1 cellular context compared by ENCODE assay signal in the genomic region with DNA sequence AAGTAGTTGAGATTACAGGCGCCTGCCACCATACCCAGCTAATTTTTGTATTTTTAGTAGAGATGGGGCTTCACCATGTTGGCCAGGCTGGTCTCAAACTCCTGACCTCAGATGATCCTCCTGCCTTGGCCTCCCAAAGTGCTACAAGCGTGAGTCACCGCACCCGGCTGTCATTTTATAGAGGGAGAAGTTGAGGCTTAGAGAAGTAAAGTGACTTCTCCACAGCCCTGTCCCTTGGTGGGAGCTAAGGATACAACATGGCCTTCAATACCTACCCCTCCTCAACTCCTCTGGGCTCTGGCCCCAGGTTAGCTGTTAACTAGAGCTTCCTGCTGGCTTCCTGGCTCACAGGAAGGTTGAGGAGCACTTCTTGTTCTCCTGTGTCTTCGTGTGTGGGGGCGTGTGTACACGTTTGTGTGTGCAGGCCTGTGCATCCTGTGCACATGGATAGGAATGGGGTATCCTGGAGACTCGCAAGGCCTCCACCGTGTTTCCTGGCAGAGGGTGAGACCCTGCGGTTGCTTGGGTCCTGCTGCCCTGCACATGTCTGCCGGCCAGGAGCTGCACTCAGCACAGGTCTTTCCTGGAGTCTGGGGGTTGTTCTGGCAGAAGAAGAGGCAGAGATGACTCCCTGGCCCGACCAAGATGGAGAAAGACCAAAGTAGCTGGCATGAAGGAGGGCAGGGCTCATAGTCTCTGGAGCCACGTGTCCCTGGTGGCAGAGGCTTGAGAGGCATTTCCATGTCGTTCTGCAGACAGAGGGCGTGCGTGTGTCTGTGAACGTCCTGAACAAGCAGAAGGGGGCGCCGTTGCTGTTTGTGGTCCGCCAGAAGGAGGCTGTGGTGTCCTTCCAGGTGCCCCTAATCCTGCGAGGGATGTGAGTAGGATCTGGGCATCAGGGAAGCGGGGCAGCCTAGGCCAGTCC.
A peak's percentile ranks its signal among the peaks of the same experiment; 100 is the strongest.
TF ChIP-seq lines count a peak whose summit lies in the region.

No MANE protein-coding gene starts in this region.

TF ChIP-seq in K562, 482 proteins besides CTCF, POLR2A, EP300 and RAD21 (continued from another document and continues in another):
- TF ChIP-seq, protein P1, sequence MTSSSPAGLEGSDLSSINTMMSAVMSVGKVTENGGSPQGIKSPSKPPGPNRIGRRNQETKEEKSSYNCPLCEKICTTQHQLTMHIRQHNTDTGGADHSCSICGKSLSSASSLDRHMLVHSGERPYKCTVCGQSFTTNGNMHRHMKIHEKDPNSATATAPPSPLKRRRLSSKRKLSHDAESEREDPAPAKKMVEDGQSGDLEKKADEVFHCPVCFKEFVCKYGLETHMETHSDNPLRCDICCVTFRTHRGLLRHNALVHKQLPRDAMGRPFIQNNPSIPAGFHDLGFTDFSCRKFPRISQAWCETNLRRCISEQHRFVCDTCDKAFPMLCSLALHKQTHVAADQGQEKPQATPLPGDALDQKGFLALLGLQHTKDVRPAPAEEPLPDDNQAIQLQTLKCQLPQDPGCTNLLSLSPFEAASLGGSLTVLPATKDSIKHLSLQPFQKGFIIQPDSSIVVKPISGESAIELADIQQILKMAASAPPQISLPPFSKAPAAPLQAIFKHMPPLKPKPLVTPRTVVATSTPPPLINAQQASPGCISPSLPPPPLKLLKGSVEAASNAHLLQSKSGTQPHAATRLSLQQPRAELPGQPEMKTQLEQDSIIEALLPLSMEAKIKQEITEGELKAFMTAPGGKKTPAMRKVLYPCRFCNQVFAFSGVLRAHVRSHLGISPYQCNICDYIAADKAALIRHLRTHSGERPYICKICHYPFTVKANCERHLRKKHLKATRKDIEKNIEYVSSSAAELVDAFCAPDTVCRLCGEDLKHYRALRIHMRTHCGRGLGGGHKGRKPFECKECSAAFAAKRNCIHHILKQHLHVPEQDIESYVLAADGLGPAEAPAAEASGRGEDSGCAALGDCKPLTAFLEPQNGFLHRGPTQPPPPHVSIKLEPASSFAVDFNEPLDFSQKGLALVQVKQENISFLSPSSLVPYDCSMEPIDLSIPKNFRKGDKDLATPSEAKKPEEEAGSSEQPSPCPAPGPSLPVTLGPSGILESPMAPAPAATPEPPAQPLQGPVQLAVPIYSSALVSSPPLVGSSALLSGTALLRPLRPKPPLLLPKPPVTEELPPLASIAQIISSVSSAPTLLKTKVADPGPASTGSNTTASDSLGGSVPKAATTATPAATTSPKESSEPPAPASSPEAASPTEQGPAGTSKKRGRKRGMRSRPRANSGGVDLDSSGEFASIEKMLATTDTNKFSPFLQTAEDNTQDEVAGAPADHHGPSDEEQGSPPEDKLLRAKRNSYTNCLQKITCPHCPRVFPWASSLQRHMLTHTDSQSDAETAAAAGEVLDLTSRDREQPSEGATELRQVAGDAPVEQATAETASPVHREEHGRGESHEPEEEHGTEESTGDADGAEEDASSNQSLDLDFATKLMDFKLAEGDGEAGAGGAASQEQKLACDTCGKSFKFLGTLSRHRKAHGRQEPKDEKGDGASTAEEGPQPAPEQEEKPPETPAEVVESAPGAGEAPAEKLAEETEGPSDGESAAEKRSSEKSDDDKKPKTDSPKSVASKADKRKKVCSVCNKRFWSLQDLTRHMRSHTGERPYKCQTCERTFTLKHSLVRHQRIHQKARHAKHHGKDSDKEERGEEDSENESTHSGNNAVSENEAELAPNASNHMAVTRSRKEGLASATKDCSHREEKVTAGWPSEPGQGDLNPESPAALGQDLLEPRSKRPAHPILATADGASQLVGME (CRISPR knock-in tag; IDR thresholded peaks at IDR 0.05) = 0 out of 2 replicates have a peak, but pooled peaks have one; percentile 51
- TF ChIP-seq, protein P2, sequence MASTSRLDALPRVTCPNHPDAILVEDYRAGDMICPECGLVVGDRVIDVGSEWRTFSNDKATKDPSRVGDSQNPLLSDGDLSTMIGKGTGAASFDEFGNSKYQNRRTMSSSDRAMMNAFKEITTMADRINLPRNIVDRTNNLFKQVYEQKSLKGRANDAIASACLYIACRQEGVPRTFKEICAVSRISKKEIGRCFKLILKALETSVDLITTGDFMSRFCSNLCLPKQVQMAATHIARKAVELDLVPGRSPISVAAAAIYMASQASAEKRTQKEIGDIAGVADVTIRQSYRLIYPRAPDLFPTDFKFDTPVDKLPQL (IDR thresholded peaks at IDR 0.05; ENCODE audit: extremely low read depth, insufficient read length) = no peak
- TF ChIP-seq, protein P3, sequence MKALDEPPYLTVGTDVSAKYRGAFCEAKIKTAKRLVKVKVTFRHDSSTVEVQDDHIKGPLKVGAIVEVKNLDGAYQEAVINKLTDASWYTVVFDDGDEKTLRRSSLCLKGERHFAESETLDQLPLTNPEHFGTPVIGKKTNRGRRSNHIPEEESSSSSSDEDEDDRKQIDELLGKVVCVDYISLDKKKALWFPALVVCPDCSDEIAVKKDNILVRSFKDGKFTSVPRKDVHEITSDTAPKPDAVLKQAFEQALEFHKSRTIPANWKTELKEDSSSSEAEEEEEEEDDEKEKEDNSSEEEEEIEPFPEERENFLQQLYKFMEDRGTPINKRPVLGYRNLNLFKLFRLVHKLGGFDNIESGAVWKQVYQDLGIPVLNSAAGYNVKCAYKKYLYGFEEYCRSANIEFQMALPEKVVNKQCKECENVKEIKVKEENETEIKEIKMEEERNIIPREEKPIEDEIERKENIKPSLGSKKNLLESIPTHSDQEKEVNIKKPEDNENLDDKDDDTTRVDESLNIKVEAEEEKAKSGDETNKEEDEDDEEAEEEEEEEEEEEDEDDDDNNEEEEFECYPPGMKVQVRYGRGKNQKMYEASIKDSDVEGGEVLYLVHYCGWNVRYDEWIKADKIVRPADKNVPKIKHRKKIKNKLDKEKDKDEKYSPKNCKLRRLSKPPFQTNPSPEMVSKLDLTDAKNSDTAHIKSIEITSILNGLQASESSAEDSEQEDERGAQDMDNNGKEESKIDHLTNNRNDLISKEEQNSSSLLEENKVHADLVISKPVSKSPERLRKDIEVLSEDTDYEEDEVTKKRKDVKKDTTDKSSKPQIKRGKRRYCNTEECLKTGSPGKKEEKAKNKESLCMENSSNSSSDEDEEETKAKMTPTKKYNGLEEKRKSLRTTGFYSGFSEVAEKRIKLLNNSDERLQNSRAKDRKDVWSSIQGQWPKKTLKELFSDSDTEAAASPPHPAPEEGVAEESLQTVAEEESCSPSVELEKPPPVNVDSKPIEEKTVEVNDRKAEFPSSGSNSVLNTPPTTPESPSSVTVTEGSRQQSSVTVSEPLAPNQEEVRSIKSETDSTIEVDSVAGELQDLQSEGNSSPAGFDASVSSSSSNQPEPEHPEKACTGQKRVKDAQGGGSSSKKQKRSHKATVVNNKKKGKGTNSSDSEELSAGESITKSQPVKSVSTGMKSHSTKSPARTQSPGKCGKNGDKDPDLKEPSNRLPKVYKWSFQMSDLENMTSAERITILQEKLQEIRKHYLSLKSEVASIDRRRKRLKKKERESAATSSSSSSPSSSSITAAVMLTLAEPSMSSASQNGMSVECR (CRISPR knock-in tag; IDR thresholded peaks at IDR 0.05) = no peak
- TF ChIP-seq, protein P4, sequence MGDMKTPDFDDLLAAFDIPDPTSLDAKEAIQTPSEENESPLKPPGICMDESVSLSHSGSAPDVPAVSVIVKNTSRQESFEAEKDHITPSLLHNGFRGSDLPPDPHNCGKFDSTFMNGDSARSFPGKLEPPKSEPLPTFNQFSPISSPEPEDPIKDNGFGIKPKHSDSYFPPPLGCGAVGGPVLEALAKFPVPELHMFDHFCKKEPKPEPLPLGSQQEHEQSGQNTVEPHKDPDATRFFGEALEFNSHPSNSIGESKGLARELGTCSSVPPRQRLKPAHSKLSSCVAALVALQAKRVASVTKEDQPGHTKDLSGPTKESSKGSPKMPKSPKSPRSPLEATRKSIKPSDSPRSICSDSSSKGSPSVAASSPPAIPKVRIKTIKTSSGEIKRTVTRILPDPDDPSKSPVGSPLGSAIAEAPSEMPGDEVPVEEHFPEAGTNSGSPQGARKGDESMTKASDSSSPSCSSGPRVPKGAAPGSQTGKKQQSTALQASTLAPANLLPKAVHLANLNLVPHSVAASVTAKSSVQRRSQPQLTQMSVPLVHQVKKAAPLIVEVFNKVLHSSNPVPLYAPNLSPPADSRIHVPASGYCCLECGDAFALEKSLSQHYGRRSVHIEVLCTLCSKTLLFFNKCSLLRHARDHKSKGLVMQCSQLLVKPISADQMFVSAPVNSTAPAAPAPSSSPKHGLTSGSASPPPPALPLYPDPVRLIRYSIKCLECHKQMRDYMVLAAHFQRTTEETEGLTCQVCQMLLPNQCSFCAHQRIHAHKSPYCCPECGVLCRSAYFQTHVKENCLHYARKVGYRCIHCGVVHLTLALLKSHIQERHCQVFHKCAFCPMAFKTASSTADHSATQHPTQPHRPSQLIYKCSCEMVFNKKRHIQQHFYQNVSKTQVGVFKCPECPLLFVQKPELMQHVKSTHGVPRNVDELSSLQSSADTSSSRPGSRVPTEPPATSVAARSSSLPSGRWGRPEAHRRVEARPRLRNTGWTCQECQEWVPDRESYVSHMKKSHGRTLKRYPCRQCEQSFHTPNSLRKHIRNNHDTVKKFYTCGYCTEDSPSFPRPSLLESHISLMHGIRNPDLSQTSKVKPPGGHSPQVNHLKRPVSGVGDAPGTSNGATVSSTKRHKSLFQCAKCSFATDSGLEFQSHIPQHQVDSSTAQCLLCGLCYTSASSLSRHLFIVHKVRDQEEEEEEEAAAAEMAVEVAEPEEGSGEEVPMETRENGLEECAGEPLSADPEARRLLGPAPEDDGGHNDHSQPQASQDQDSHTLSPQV (IDR thresholded peaks at IDR 0.05) = peak; percentile 95
- TF ChIP-seq TAF1 (IDR thresholded peaks at IDR 0.05; ENCODE audit: control insufficient read depth, extremely low read depth, insufficient read depth, low read length, severe bottlenecking) (peak; percentile 45), TAL1 (IDR thresholded peaks at IDR 0.05) (no peak), PHF8 (IDR thresholded peaks at IDR 0.05; ENCODE audit: borderline replicate concordance, low read length) (no peak; the same call in 1 of the 2 replicates), GATAD2B (IDR thresholded peaks at IDR 0.05; ENCODE audit: borderline replicate concordance) (no peak), SUPT5H (IDR thresholded peaks at IDR 0.05) (no peak), E2F3 (CRISPR knock-in tag; IDR thresholded peaks at IDR 0.05) (no peak), NFE2 (IDR thresholded peaks at IDR 0.05; ENCODE audit: low read depth) (no peak), BCL6 (CRISPR knock-in tag; IDR thresholded peaks at IDR 0.05) (no peak), ZNF696 (CRISPR knock-in tag; conservative IDR thresholded peaks at IDR 0.05) (no peak)
- TF ChIP-seq, protein P5, sequence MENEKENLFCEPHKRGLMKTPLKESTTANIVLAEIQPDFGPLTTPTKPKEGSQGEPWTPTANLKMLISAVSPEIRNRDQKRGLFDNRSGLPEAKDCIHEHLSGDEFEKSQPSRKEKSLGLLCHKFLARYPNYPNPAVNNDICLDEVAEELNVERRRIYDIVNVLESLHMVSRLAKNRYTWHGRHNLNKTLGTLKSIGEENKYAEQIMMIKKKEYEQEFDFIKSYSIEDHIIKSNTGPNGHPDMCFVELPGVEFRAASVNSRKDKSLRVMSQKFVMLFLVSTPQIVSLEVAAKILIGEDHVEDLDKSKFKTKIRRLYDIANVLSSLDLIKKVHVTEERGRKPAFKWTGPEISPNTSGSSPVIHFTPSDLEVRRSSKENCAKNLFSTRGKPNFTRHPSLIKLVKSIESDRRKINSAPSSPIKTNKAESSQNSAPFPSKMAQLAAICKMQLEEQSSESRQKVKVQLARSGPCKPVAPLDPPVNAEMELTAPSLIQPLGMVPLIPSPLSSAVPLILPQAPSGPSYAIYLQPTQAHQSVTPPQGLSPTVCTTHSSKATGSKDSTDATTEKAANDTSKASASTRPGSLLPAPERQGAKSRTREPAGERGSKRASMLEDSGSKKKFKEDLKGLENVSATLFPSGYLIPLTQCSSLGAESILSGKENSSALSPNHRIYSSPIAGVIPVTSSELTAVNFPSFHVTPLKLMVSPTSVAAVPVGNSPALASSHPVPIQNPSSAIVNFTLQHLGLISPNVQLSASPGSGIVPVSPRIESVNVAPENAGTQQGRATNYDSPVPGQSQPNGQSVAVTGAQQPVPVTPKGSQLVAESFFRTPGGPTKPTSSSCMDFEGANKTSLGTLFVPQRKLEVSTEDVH (IDR thresholded peaks at IDR 0.05; ENCODE audit: low read depth, partially characterized antibody) = no peak
- TF ChIP-seq, protein P6, sequence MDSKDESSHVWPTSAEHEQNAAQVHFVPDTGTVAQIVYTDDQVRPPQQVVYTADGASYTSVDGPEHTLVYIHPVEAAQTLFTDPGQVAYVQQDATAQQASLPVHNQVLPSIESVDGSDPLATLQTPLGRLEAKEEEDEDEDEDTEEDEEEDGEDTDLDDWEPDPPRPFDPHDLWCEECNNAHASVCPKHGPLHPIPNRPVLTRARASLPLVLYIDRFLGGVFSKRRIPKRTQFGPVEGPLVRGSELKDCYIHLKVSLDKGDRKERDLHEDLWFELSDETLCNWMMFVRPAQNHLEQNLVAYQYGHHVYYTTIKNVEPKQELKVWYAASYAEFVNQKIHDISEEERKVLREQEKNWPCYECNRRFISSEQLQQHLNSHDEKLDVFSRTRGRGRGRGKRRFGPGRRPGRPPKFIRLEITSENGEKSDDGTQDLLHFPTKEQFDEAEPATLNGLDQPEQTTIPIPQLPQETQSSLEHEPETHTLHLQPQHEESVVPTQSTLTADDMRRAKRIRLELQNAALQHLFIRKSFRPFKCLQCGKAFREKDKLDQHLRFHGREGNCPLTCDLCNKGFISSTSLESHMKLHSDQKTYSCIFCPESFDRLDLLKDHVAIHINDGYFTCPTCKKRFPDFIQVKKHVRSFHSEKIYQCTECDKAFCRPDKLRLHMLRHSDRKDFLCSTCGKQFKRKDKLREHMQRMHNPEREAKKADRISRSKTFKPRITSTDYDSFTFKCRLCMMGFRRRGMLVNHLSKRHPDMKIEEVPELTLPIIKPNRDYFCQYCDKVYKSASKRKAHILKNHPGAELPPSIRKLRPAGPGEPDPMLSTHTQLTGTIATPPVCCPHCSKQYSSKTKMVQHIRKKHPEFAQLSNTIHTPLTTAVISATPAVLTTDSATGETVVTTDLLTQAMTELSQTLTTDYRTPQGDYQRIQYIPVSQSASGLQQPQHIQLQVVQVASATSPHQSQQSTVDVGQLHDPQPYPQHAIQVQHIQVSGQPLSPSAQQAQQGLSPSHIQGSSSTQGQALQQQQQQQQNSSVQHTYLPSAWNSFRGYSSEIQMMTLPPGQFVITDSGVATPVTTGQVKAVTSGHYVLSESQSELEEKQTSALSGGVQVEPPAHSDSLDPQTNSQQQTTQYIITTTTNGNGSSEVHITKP (IDR thresholded peaks at IDR 0.05; ENCODE audit: partially characterized antibody) = no peak
